8 cellular contexts compared by ENCODE assay signal in the genomic region with DNA sequence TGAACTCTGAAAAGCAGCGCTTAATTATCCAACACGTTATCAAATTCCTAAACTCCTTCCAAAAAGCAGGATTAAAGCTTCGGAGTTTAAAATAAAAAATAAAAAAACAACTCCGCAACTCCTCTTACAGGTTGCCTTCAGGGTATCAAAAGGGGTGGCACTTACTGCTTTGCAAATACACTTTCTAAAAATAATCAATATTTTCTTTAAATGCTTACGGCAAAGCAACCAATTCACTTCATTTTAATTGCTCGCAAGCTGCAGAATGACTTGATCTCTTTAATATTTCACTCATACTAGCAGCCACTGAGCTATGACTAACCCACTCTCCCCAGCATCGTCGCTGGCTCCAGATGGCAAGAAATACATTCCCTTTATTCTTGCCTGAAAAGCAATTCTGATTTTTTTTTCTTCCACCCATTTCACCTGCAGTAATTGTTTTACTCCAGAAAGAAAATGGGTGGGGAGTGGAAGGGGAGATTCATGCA. TPM values are rescaled to one million over a fixed set of nuclear protein-coding genes. Genes with fewer than 3 reads are reported as not detected.
DNase-seq lines count a peak whose midpoint lies in the region; ATAC-seq and TF ChIP-seq lines count a peak whose summit lies in the region.

No MANE protein-coding gene starts in this region.

- TF ChIP-seq EP300 in upper lobe of left lung (IDR thresholded peaks at IDR 0.05), result no peak

- H3K36me3 ChIP-seq in HUES6 (ENCODE audit: control insufficient read depth, insufficient read depth, low read length) (no peaks in the 10 kb centered on the region), upper lobe of left lung (no peaks in the 10 kb centered on the region)

- no peaks in the 10 kb centered on the region for H3K27me3 Mint-ChIP-seq in MCF 10A (ENCODE audit: insufficient read depth, unreplicated experiment)

- H3K27ac ChIP-seq in HUES6 (ENCODE audit: low read depth, low read length) (no peak overlapping the region), upper lobe of left lung (peak overlapping the region in 1 of 4 donors; percentile 45)

- POLR2A ChIA-PET in AG04449 (lab: Yijun Ruan, JAX) (interaction anchor here (0.6 to 0.7 kb wide), 3 partner anchors 53 to 137 kb away, joined by 3 to 5 read pairs (median 4); no protein-coding TSS in a partner anchor), MCF 10A (lab: Yijun Ruan, JAX) (interaction anchor here (0.5 to 2.3 kb wide), 15 partner anchors 8 to 191 kb away, joined by 3 to 15 read pairs (median 4); a partner anchor contains a TSS)

- H3K4me3 Mint-ChIP-seq in MCF 10A (ENCODE audit: unreplicated experiment), result peak overlapping the region; percentile 74

- intact Hi-C loops in MCF 10A (cut with micrococcal nuclease), result loop anchor here (5.0 kb wide), 2 partner anchors 55 to 135 kb away; no protein-coding TSS in a partner anchor

- no peak for TF ChIP-seq POLR2A in upper lobe of left lung (IDR thresholded peaks at IDR 0.05)

- H3K4me3 ChIP-seq in AG04449 (ENCODE audit: low read depth, low read length), result peak overlapping the region; percentile 63
- peak overlapping the region; percentile 76 for H3K4me3 ChIP-seq in HUES6 (ENCODE audit: low read depth, low read length)
- H3K4me3 ChIP-seq in upper lobe of left lung, result peak overlapping the region; percentile 53 to 87 (median 70)

- no peaks in the 10 kb centered on the region for H3K9me3 ChIP-seq in HUES6 (ENCODE audit: control insufficient read depth, insufficient read depth, low read depth, low read length)
- no peaks in the 10 kb centered on the region for H3K9me3 ChIP-seq in upper lobe of left lung

- H3K36me3 Mint-ChIP-seq in MCF 10A (ENCODE audit: insufficient read depth, unreplicated experiment), result no peaks in the 10 kb centered on the region

- 49 to 51% methylated on average over 8 of the region's 8 CpGs for WGBS in upper lobe of left lung, 2 donors

- no peaks in the 10 kb centered on the region for H3K9me3 Mint-ChIP-seq in MCF 10A (ENCODE audit: unreplicated experiment)

- no peak for DNase-seq in AG04449 (ENCODE audit: low read depth, low spot score)
- DNase-seq in MCF 10A (ENCODE audit: unreplicated experiment), result peak; percentile 52
- peak; percentile 37 for DNase-seq in left kidney (ENCODE audit: low read depth, low spot score)
- DNase-seq in upper lobe of left lung, result no peak
- no peak for DNase-seq in activated CD4-positive, CD25-positive, alpha-beta regulatory T cell (lab: John Stamatoyannopoulos, UW)
- DNase-seq in NOMO-1 treated with DMSO at 0.1 percent for 48 hours (lab: John Stamatoyannopoulos, UW; ENCODE audit: unreplicated experiment), result no peak

- CTCF ChIA-PET in AG04449 (lab: Yijun Ruan, JAX) (interaction anchor here (0.8 to 4.1 kb wide), 6 partner anchors 18 to 463 kb away, joined by 3 to 14 read pairs (median 4); a partner anchor contains a TSS), MCF 10A (lab: Yijun Ruan, JAX) (interaction anchor here (0.6 to 2.1 kb wide), 9 partner anchors 11 to 296 kb away, joined by 3 to 5 read pairs (median 4); no protein-coding TSS in a partner anchor)

- H3K4me1 Mint-ChIP-seq in MCF 10A (ENCODE audit: insufficient read depth, unreplicated experiment), result peaks cover 9% of the 10 kb centered on the region

- H3K27me3 ChIP-seq in HUES6 (ENCODE audit: control insufficient read depth, insufficient read depth, low read length) (peaks cover 47% of the 10 kb centered on the region), upper lobe of left lung (peaks cover 0 to 4% (median 3%) of the 10 kb centered on the region in 4 donors)

- TSS peak; percentile 35 for BruUV-seq in MCF 10A (replicated peaks; lab: Mats Ljungman, UMichigan)

- ATAC-seq in upper lobe of left lung (ENCODE audit: low FRiP score in 2 of 2) (peak in 1 of 2 donors; percentile 76), HG03565 (IDR thresholded peaks at IDR 0.05; ENCODE audit: unreplicated experiment) (no peak)

- no peak for TF ChIP-seq CTCF in AG04449 (IDR thresholded peaks at IDR 0.05; ENCODE audit: insufficient read depth, low read length, missing control alignments)
- TF ChIP-seq CTCF in MCF 10A (IDR thresholded peaks at IDR 0.05; ENCODE audit: unreplicated experiment), result no peak
- no peak for TF ChIP-seq CTCF in upper lobe of left lung (IDR thresholded peaks at IDR 0.05)

- H3K4me1 ChIP-seq in HUES6 (ENCODE audit: control insufficient read depth, insufficient read depth, low read length) (peaks cover 8% of the 10 kb centered on the region; the same call in 1 of the 2 replicates), upper lobe of left lung (peaks cover 12 to 17% (median 13%) of the 10 kb centered on the region in 4 donors)

- H3K27ac Mint-ChIP-seq in MCF 10A (ENCODE audit: low read depth, unreplicated experiment), result no peak overlapping the region

- no peak overlapping the region for H3K9ac ChIP-seq in HUES6 (ENCODE audit: low read length)

RNA-seq across cellular contexts. Expression of a gene that starts 54.4 kb away (rescaled TPM):
- total RNA-seq in MCF 10A (2022) (17.2 and 25.9 TPM in 2 replicates), upper lobe of left lung (10 to 100 TPM; 21.9 to 45.5 (median 26.2) TPM)

Comparison
In these comparisons a context has a peak if more than half of its experiments do, and no peak if none do; other contexts are left out.
1. DNase-seq: peak in MCF 10A (single experiment) and left kidney (single experiment); none in AG04449 (single experiment), upper lobe of left lung (0 of 2), activated CD4-positive, CD25-positive, alpha-beta regulatory T cell (0 of 4) and NOMO-1 treated with DMSO at 0.1 percent for 48 hours (single experiment).
2. Peak in every context shown above with its lines, with median percentiles within 50 percentile points of each other: H3K4me3 ChIP-seq.